ENCODE assay signal across 8 cellular contexts in genomic region chr3:22010997-22011396, GRCh38.
"Had no signal": no experiment of that assay in that cellular context is flagged by ENCODE, and none has a peak within 500 bp of the region (broad histone marks: within the 10 kb centered on the region; RNA-seq: fewer than 3 reads in every experiment).

No MANE protein-coding gene starts in this region.

- H3K27ac ChIP-seq: KMS-11 had no signal

- H3K9ac ChIP-seq: KMS-11 had no signal

- DNase-seq: H9, HCEC 1CT, KBM-7 had no signal

- H2AFZ ChIP-seq: GM23338 had no signal

- FAIRE-seq: H1, H54, HTR-8/SVneo had no signal

- H3K4me3 ChIP-seq: GM23338 had no signal

- ATAC-seq: GM23338 had no signal

- H3K4me2 ChIP-seq: GM23338, KMS-11 had no signal
